In the genomic region with DNA sequence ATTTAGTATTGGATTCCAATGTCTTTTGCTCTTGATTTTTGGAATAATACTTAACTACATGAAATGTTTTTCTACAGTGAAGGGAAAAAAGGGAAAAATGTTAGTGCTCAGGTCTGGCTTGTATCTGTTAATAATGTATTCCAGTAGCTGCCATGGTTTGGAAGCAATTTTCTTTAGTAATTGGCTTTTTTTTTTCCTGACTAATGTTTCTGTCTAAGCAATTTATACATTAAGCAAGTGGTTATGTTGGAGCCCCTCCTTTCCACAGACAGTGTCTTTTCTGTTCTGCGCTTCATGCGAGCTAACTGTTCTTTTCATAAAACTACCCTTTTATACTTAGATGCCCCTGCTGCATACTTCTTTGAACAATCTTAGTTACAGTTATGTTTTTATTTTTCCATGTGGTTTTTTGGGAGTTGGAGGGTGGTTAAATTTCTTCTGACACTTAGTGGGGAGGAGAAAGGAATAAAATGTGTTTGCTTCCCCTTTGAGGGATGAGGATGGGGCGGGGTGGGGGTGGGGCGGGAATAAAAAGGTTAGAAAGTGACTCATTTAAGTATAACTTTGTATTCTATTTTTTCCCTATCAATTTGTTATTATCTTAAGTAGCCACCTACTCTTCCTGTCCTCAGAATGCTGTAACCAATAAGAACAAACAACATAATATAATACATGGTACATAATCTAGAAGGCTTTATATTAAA, we compare ENCODE assay signal across 11 cellular contexts.
A peak's percentile ranks its signal among the peaks of the same experiment; 100 is the strongest.
DNase-seq lines count a peak whose midpoint lies in the region; ATAC-seq and TF ChIP-seq lines count a peak whose summit lies in the region.
"Had no signal": no experiment of that assay in that cellular context is flagged by ENCODE, and none has a peak within 500 bp of the region (broad histone marks: within the 10 kb centered on the region; RNA-seq: fewer than 3 reads in every experiment).

No MANE protein-coding gene starts in this region.

- no peak overlapping the region for H3K4me3 ChIP-seq in GM23248
- no peak overlapping the region for H3K4me3 ChIP-seq in OCI-LY1 (ENCODE audit: low read depth, low read length, poor library complexity, severe bottlenecking)
- no peak overlapping the region for H3K4me3 ChIP-seq in esophagus muscularis mucosa
- no peak overlapping the region for H3K4me3 ChIP-seq in skeletal muscle tissue (ENCODE audit: low read length in 3 of 3)
- H3K4me3 ChIP-seq in upper lobe of right lung: no peak overlapping the region

- TF ChIP-seq CTCF in OCI-LY1 (IDR thresholded peaks at IDR 0.05; ENCODE audit: low read length) (no peak), esophagus muscularis mucosa (IDR thresholded peaks at IDR 0.05) (no peak), upper lobe of right lung (IDR thresholded peaks at IDR 0.05) (no peak)

- TF ChIP-seq EP300 in esophagus muscularis mucosa (IDR thresholded peaks at IDR 0.05): no peak

- no peak for TF ChIP-seq POLR2A in esophagus muscularis mucosa (IDR thresholded peaks at IDR 0.05; ENCODE audit: low read depth)

- H3K27me3 ChIP-seq in GM23248 (replicated peaks; ENCODE audit: insufficient read depth) (no peaks in the 10 kb centered on the region), OCI-LY1 (ENCODE audit: insufficient read depth, low read length) (no peaks in the 10 kb centered on the region), esophagus muscularis mucosa (no peaks in the 10 kb centered on the region), skeletal muscle tissue (ENCODE audit: control insufficient read depth in 3 of 3, insufficient read depth in 3 of 3, low read length in 3 of 3) (no peaks in the 10 kb centered on the region), upper lobe of right lung (no peaks in the 10 kb centered on the region)

- ATAC-seq in upper lobe of right lung: no peak

- H2AFZ ChIP-seq in GM23248 (no peak overlapping the region), OCI-LY1 (ENCODE audit: low read length) (no peak overlapping the region)

- no peak for DNase-seq in GM23248
- DNase-seq in esophagus muscularis mucosa (ENCODE audit: extremely low spot score): no peak
- DNase-seq in HuH-7.5 (ENCODE audit: low spot score): no peak
- no peak for DNase-seq in T1000 (lab: John Stamatoyannopoulos, UW)
- DNase-seq in upper lobe of right lung: no peak
- DNase-seq: activated naive CD4-positive, alpha-beta T cell treated with Interleukin-2 at 50 U/mL for 16 hours; CD4-positive, CD25-positive, alpha-beta regulatory T cell; effector memory CD4-positive, alpha-beta T cell; stimulated activated CD4-positive, alpha-beta T cell treated with anti-CD3 and anti-CD28 coated beads, Interleukin-15, amount 100 ng/mL, for 24 hours had no signal

- in situ Hi-C loops in GM23248 (cut with MboI): loop anchor here (10.0 kb wide), 1 partner anchor 144 kb away; no protein-coding TSS in a partner anchor

- H3K9me2 ChIP-seq in GM23248 (ENCODE audit: insufficient read depth): no peaks in the 10 kb centered on the region
- no peaks in the 10 kb centered on the region for H3K9me2 ChIP-seq in OCI-LY1 (ENCODE audit: low read depth, low read length)

- peaks cover 83% of the 10 kb centered on the region for H3F3A ChIP-seq in GM23248 (ENCODE audit: insufficient read depth)
- no peaks in the 10 kb centered on the region for H3F3A ChIP-seq in OCI-LY1 (ENCODE audit: insufficient read depth, low read length)

- H3K4me2 ChIP-seq in GM23248 (ENCODE audit: unreplicated experiment) (no peak overlapping the region), OCI-LY1 (ENCODE audit: low read length) (peak overlapping the region; percentile 14; the same call in 1 of the 2 replicates)

- H3K36me3 ChIP-seq in GM23248 (ENCODE audit: low read depth) (peaks cover 43% of the 10 kb centered on the region), OCI-LY1 (ENCODE audit: insufficient read depth, low read length) (peaks cover 10% of the 10 kb centered on the region; the same call in 1 of the 2 replicates), esophagus muscularis mucosa (no peaks in the 10 kb centered on the region), skeletal muscle tissue (ENCODE audit: control insufficient read depth in 3 of 3, insufficient read depth in 3 of 3, low read length in 3 of 3) (no peaks in the 10 kb centered on the region), upper lobe of right lung (peaks cover 4% of the 10 kb centered on the region)

- H4K20me1 ChIP-seq in GM23248 (ENCODE audit: insufficient read depth) (peaks cover 78% of the 10 kb centered on the region), OCI-LY1 (ENCODE audit: insufficient read depth, low read length) (no peaks in the 10 kb centered on the region)

- H3K4me1 ChIP-seq in GM23248 (ENCODE audit: insufficient read depth) (peaks cover 57% of the 10 kb centered on the region), OCI-LY1 (ENCODE audit: insufficient read depth, low read length, severe bottlenecking) (peaks cover 55% of the 10 kb centered on the region), esophagus muscularis mucosa (peaks cover 66 to 84% (median 83%) of the 10 kb centered on the region in 4 donors), skeletal muscle tissue (ENCODE audit: control insufficient read depth in 3 of 3, insufficient read depth in 3 of 3, low read length in 3 of 3) (peaks cover 0 to 11% (median 4%) of the 10 kb centered on the region in 3 donors), upper lobe of right lung (peaks cover 35% of the 10 kb centered on the region)

- H3K9ac ChIP-seq in GM23248 (0 out of 2 replicates have a peak overlapping the region, but pooled peaks have one; percentile 24), OCI-LY1 (ENCODE audit: low read length) (no peak overlapping the region), skeletal muscle tissue (ENCODE audit: low read depth in 1 of 3, low read length in 3 of 3) (no peak overlapping the region)

- H3K79me2 ChIP-seq in GM23248 (ENCODE audit: insufficient read depth) (peaks cover 87% of the 10 kb centered on the region), OCI-LY1 (ENCODE audit: insufficient read depth, low read length) (peaks cover 26% of the 10 kb centered on the region; the same call in 1 of the 2 replicates)

- intact Hi-C loops in esophagus muscularis mucosa (cut with DNase I) (loop anchor here (2.0 kb wide), 1 partner anchor 84 kb away; a partner anchor contains a TSS), upper lobe of right lung (cut with DNase I) (loop anchor here (5.0 kb wide), 1 partner anchor 141 kb away; no protein-coding TSS in a partner anchor)

- WGBS in GM23248 (ENCODE audit: low coverage in 1 of 2, low lambda C conversion rate in 2 of 2, missing lambda C conversion rate in 2 of 2), 2 experiments: 88 to 91% methylated on average over 4 of the region's 4 CpGs
- 67% methylated on average over 4 of the region's 4 CpGs for WGBS in esophagus muscularis mucosa

- H3K9me3 ChIP-seq in GM23248 (ENCODE audit: low read depth): no peaks in the 10 kb centered on the region
- H3K9me3 ChIP-seq in OCI-LY1 (ENCODE audit: low read length): no peaks in the 10 kb centered on the region
- no peaks in the 10 kb centered on the region for H3K9me3 ChIP-seq in esophagus muscularis mucosa
- no peaks in the 10 kb centered on the region for H3K9me3 ChIP-seq in skeletal muscle tissue (ENCODE audit: control insufficient read depth in 3 of 3, low read length in 3 of 3)
- no peaks in the 10 kb centered on the region for H3K9me3 ChIP-seq in upper lobe of right lung

- peak overlapping the region; percentile 42 for H3K27ac ChIP-seq in GM23248
- peak overlapping the region; percentile 31 for H3K27ac ChIP-seq in OCI-LY1 (ENCODE audit: low read depth, low read length, poor library complexity, severe bottlenecking)
- H3K27ac ChIP-seq in esophagus muscularis mucosa (replicated peaks in 1 of 4): peak overlapping the region in 3 of 4 donors; percentile 0 to 52 (median 47)
- H3K27ac ChIP-seq in skeletal muscle tissue (ENCODE audit: low read depth, low read length): peak overlapping the region; percentile 19
- no peak overlapping the region for H3K27ac ChIP-seq in upper lobe of right lung
